In the genomic region with DNA sequence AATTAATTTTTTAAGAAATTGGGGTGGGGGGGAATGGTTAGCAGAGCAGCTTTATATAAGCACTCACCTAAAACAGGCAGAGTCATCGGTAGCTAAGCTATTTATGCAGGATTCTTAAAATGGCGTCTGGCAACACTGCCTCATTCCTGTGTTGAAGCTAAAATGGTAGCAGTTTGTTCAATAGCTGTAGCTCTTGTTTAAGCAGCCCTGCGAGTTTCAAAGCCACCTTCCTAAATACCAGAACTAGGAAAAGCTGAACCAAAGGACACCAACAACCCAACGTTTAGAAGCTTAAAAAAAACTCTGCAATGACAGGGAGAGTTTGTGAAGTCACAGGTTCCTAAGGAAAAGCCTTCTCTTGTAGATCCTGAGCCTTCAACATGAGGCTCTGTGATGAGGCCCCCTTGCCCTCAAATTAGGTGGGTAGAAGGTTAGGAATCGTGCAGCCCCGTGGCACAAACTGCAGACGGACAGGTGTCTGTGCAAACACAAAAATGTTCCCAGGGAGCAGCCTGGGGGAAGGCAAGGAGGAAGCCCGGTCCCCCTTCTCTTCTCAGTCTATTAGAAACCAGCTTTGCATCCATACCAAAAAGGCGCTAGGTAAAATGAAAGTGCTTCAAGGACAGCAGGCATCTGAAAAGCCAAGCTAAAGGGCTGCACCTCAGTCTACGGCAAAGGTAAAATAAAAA, we compare ENCODE assay signal across 8 cellular contexts. TPM values are rescaled to one million over a fixed set of nuclear protein-coding genes. Genes with fewer than 3 reads are reported as not detected.
DNase-seq lines count a peak whose midpoint lies in the region; ATAC-seq and TF ChIP-seq lines count a peak whose summit lies in the region.

No MANE protein-coding gene starts in this region.

- peak overlapping the region; percentile 52 for H2AFZ ChIP-seq in mammary epithelial cell (ENCODE audit: low read depth, low read length)

- H3K4me3 Mint-ChIP-seq in activated CD8-positive, alpha-beta memory T cell treated with anti-CD3 and anti-CD28 coated beads, Interleukin-2, amount 10 ng/mL, durations not matched to agents 7 days and 5 days: no peak overlapping the region

- dilution Hi-C loops in mammary epithelial cell (cut with HindIII; ENCODE audit: low sequenced_read_pairs): no loop called here

- H3K36me3 Mint-ChIP-seq in activated CD8-positive, alpha-beta memory T cell treated with anti-CD3 and anti-CD28 coated beads, Interleukin-2, amount 10 ng/mL, durations not matched to agents 7 days and 5 days: peaks cover 28% of the 10 kb centered on the region

- WGBS in mammary epithelial cell (ENCODE audit: low coverage, missing lambda C conversion rate): 7% methylated on average over 10 of the region's 10 CpGs

- no peaks in the 10 kb centered on the region for H3K9me3 Mint-ChIP-seq in activated CD8-positive, alpha-beta memory T cell treated with anti-CD3 and anti-CD28 coated beads, Interleukin-2, amount 10 ng/mL, durations not matched to agents 7 days and 5 days (ENCODE audit: low read depth)

- no peaks in the 10 kb centered on the region for H4K20me1 ChIP-seq in mammary epithelial cell (ENCODE audit: insufficient read depth, low read length)

- DNase-seq in COR-L47 (lab: John Stamatoyannopoulos, UW) (peak; percentile 31), NCI-H2029 (lab: John Stamatoyannopoulos, UW) (peak; percentile 49), mammary epithelial cell (peak; percentile 27), midbrain (lab: John Stamatoyannopoulos, UW) (peak; percentile 71), LoVo (ENCODE audit: low spot score) (no peak), AML-193 (lab: John Stamatoyannopoulos, UW) (no peak)
- DNase-seq in activated CD8-positive, alpha-beta memory T cell treated with anti-CD3 and anti-CD28 coated beads, Interleukin-2, amount 10 ng/mL, durations not matched to agents 7 days and 5 days: no peak
- no peak for DNase-seq in effector memory CD4-positive, alpha-beta T cell

- peak overlapping the region; percentile 92 for H3K4me2 ChIP-seq in mammary epithelial cell (ENCODE audit: insufficient read depth, low read depth, low read length)

- CTCF ChIA-PET in mammary epithelial cell (lab: Charles Lee; ENCODE audit: low non-redundant PET): no interaction called here
- CTCF ChIA-PET in activated CD8-positive, alpha-beta memory T cell treated with anti-CD3 and anti-CD28 coated beads, Interleukin-2, amount 10 ng/mL, durations not matched to agents 7 days and 5 days (lab: Charles Lee): interaction anchor here (0.6 to 4.1 kb wide), 3 partner anchors 32 to 269 kb away, joined by 3 to 28 read pairs (median 25); no protein-coding TSS in a partner anchor

- peak overlapping the region; percentile 53 for H3K27ac ChIP-seq in mammary epithelial cell (ENCODE audit: insufficient read depth, low read depth, low read length)
- no peak overlapping the region for H3K27ac ChIP-seq in effector memory CD4-positive, alpha-beta T cell (ENCODE audit: insufficient read depth, low read length, poor library complexity, severe bottlenecking)

- intact Hi-C loops in mammary epithelial cell (cut with micrococcal nuclease): no loop called here

- peaks cover 88% of the 10 kb centered on the region for H3K4me1 ChIP-seq in mammary epithelial cell (ENCODE audit: insufficient read depth, low read length)
- H3K4me1 ChIP-seq in effector memory CD4-positive, alpha-beta T cell (ENCODE audit: control insufficient read depth, insufficient read depth, low read length, poor library complexity, severe bottlenecking): peaks cover 52% of the 10 kb centered on the region

- H3K4me3 ChIP-seq in mammary epithelial cell (replicated peaks in 1 of 3; ENCODE audit: insufficient read depth in 1 of 3, low read depth in 2 of 3, low read length in 3 of 3): peak overlapping the region; percentile 29 to 41 (median 38)
- H3K4me3 ChIP-seq in effector memory CD4-positive, alpha-beta T cell (ENCODE audit: insufficient read depth, low read depth, low read length, poor library complexity, severe bottlenecking): no peak overlapping the region

- TF ChIP-seq CTCF in mammary epithelial cell (conservative IDR thresholded peaks at IDR 0.05 in 1 of 2, IDR thresholded peaks at IDR 0.05 in 1 of 2; ENCODE audit: extremely low read depth in 1 of 2, insufficient read depth in 1 of 2, low read depth in 1 of 2, low read length in 2 of 2): no peak

- BruUV-seq in mammary epithelial cell (replicated peaks; lab: Mats Ljungman, UMichigan): no TSS peak

- ATAC-seq in activated CD8-positive, alpha-beta memory T cell treated with anti-CD3 and anti-CD28 coated beads, Interleukin-2, amount 10 ng/mL, durations not matched to agents 7 days and 5 days: no peak

- H3K4me1 Mint-ChIP-seq in activated CD8-positive, alpha-beta memory T cell treated with anti-CD3 and anti-CD28 coated beads, Interleukin-2, amount 10 ng/mL, durations not matched to agents 7 days and 5 days: peaks cover 49% of the 10 kb centered on the region

- H3K36me3 ChIP-seq in mammary epithelial cell (ENCODE audit: insufficient read depth, low read length): peaks cover 3% of the 10 kb centered on the region
- peaks cover 21% of the 10 kb centered on the region for H3K36me3 ChIP-seq in effector memory CD4-positive, alpha-beta T cell (ENCODE audit: control insufficient read depth, insufficient read depth, low read length)

- in situ Hi-C loops in mammary epithelial cell (cut with MboI; ENCODE audit: low sequenced_read_pairs in 2 of 2): no loop called here

- H3K27me3 Mint-ChIP-seq in activated CD8-positive, alpha-beta memory T cell treated with anti-CD3 and anti-CD28 coated beads, Interleukin-2, amount 10 ng/mL, durations not matched to agents 7 days and 5 days: no peaks in the 10 kb centered on the region

- no peaks in the 10 kb centered on the region for H3K27me3 ChIP-seq in mammary epithelial cell (ENCODE audit: insufficient read depth, low read length)
- H3K27me3 ChIP-seq in effector memory CD4-positive, alpha-beta T cell (replicated peaks; ENCODE audit: control insufficient read depth, insufficient read depth, low read length, poor library complexity, severe bottlenecking): no peaks in the 10 kb centered on the region

- H3K9ac ChIP-seq in mammary epithelial cell (ENCODE audit: insufficient read depth, low read length): peak overlapping the region; percentile 66

- H3K79me2 ChIP-seq in mammary epithelial cell (ENCODE audit: insufficient read depth, low read length): peaks cover 97% of the 10 kb centered on the region

- H3K27ac Mint-ChIP-seq in activated CD8-positive, alpha-beta memory T cell treated with anti-CD3 and anti-CD28 coated beads, Interleukin-2, amount 10 ng/mL, durations not matched to agents 7 days and 5 days: no peak overlapping the region

- H3K9me3 ChIP-seq in mammary epithelial cell (replicated peaks; ENCODE audit: insufficient read depth, low read length): no peaks in the 10 kb centered on the region
- H3K9me3 ChIP-seq in effector memory CD4-positive, alpha-beta T cell (ENCODE audit: control insufficient read depth, low read length): no peaks in the 10 kb centered on the region

RNA-seq across cellular contexts. Expression of a gene that starts 4.7 kb away (rescaled TPM):
- 10 to 100 TPM; 18.7 to 59.6 TPM for total RNA-seq in mammary epithelial cell
- polyA plus RNA-seq in mammary epithelial cell: 26.0 TPM
- 45.8 TPM for polyA minus RNA-seq in mammary epithelial cell
- 10 to 100 TPM; 39.4 to 45.2 TPM for total RNA-seq in activated CD8-positive, alpha-beta memory T cell treated with anti-CD3 and anti-CD28 coated beads, Interleukin-2, amount 10 ng/mL, durations not matched to agents 7 days and 5 days

Comparison
In these comparisons a context has a peak if more than half of its experiments do, and no peak if none do; other contexts are left out.
1. DNase-seq: peak in COR-L47 (single experiment), NCI-H2029 (single experiment), mammary epithelial cell (single experiment) and midbrain (single experiment); none in activated CD8-positive, alpha-beta memory T cell treated with anti-CD3 and anti-CD28 coated beads, Interleukin-2, amount 10 ng/mL, durations not matched to agents 7 days and 5 days (single experiment), LoVo (single experiment), AML-193 (0 of 2) and effector memory CD4-positive, alpha-beta T cell (0 of 3).